ENCODE assay signal across 8 cellular contexts in the genomic region with DNA sequence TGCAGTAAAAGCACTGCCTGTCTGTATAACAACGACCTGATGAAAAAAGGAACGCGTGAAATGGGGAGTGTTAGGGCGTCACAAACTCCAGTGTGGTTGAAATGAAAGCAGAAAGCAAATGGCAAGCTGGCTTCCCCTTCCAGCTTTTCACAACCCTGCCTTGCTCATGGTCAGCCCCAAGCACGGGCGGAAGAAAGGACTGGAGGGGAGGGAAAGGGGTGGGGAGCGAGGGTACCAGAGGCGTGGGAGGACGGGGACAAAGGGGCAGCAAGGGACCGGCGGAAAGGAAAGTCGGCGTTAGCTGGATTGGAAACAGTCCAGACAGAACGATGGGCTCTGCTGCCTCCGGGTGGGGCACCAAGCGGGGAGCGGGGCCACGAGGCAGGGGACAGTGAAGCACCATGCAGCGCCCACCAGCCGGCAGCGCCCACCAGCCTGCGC. TPM values are rescaled to one million over a fixed set of nuclear protein-coding genes. Genes with fewer than 3 reads are reported as not detected.
A peak's percentile ranks its signal among the peaks of the same experiment; 100 is the strongest.
DNase-seq lines count a peak whose midpoint lies in the region; ATAC-seq and TF ChIP-seq lines count a peak whose summit lies in the region.

No MANE protein-coding gene starts in this region.

- peak; percentile 30 for ATAC-seq in HG02763 (IDR thresholded peaks at IDR 0.05; ENCODE audit: unreplicated experiment)

- H3K27me3 ChIP-seq in adrenal gland (no peaks in the 10 kb centered on the region), iPS DF 6.9 (ENCODE audit: control insufficient read depth, insufficient read depth, low read length) (no peaks in the 10 kb centered on the region), skeletal muscle tissue (ENCODE audit: control insufficient read depth in 3 of 3, insufficient read depth in 3 of 3, low read length in 3 of 3) (no peaks in the 10 kb centered on the region)

- H3K9ac ChIP-seq in skeletal muscle tissue (ENCODE audit: low read depth in 1 of 3, low read length in 3 of 3) = peak overlapping the region; percentile 78 to 87 (median 85)

- H3K27ac ChIP-seq in adrenal gland (peak overlapping the region; percentile 74 to 97 (median 87)), iPS DF 6.9 (ENCODE audit: low read length) (no peak overlapping the region), skeletal muscle tissue (ENCODE audit: low read depth, low read length) (peak overlapping the region; percentile 79)

- intact Hi-C loops in adrenal gland (cut with DNase I) = no loop called here

- H3K36me3 ChIP-seq in adrenal gland (replicated peaks in 1 of 2) = no peaks in the 10 kb centered on the region
- H3K36me3 ChIP-seq in iPS DF 6.9 (ENCODE audit: control insufficient read depth, insufficient read depth, low read length) = no peaks in the 10 kb centered on the region
- H3K36me3 ChIP-seq in skeletal muscle tissue (ENCODE audit: control insufficient read depth in 3 of 3, insufficient read depth in 3 of 3, low read length in 3 of 3) = no peaks in the 10 kb centered on the region

- DNase-seq in stimulated activated CD4-positive, alpha-beta T cell treated with anti-CD3 and anti-CD28 coated beads, Interleukin-15, amount 100 ng/mL, for 24 hours = peak; percentile 18
- DNase-seq in stimulated activated CD4-positive, alpha-beta T cell treated with anti-CD3 and anti-CD28 coated beads, Interleukin-2, amount 100 ng/mL, for 24 hours = no peak
- DNase-seq in NCI-H2227 (lab: John Stamatoyannopoulos, UW; ENCODE audit: unreplicated experiment) = peak; percentile 78
- peak; percentile 38 to 62 (median 44) for DNase-seq in adrenal gland
- DNase-seq in iPS DF 6.9 (ENCODE audit: low read depth, low spot score) = no peak
- DNase-seq in T-helper 9 cell = no peak

- H3K9me3 ChIP-seq in adrenal gland (replicated peaks in 1 of 3) (no peaks in the 10 kb centered on the region), iPS DF 6.9 (ENCODE audit: control insufficient read depth, insufficient read depth, low read length) (no peaks in the 10 kb centered on the region), skeletal muscle tissue (ENCODE audit: control insufficient read depth in 3 of 3, low read length in 3 of 3) (no peaks in the 10 kb centered on the region)

- H3K4me3 ChIP-seq in adrenal gland (peak overlapping the region in 3 of 4 donors; percentile 49 to 79 (median 58)), iPS DF 6.9 (ENCODE audit: low read length) (peak overlapping the region; percentile 20; the same call in 1 of the 2 replicates), skeletal muscle tissue (ENCODE audit: low read length in 3 of 3) (peak overlapping the region; percentile 76 to 92 (median 89))

- TF ChIP-seq POLR2A in adrenal gland (IDR thresholded peaks at IDR 0.05) = no peak

- H3K4me1 ChIP-seq in adrenal gland (replicated peaks in 1 of 2) = peaks cover 4 to 22% of the 10 kb centered on the region in 2 donors
- H3K4me1 ChIP-seq in iPS DF 6.9 (ENCODE audit: control insufficient read depth, insufficient read depth, low read length) = peaks cover 2% of the 10 kb centered on the region; the same call in 1 of the 2 replicates
- peaks cover 24 to 39% (median 26%) of the 10 kb centered on the region in 3 donors for H3K4me1 ChIP-seq in skeletal muscle tissue (ENCODE audit: control insufficient read depth in 3 of 3, insufficient read depth in 3 of 3, low read length in 3 of 3)

- no peak for TF ChIP-seq CTCF in adrenal gland (IDR thresholded peaks at IDR 0.05)

- WGBS in adrenal gland, 4 donors = 1 to 15% (median 1%) methylated on average over 15 to 22 of the region's 22 CpGs
- whole genome bisulfite sequencing in iPS DF 6.9 (ENCODE audit: insufficient coverage, insufficient read length) = no CpG with 5 or more reads among the region's 22 CpGs

RNA-seq across cellular contexts. Expression of a gene that starts 9.6 kb away (rescaled TPM):
- total RNA-seq in adrenal gland = 10 to 100 TPM; 52.5 to 94.8 (median 66.3) TPM
- 10 to 100 TPM; 14.3 to 50.6 (median 22.6) TPM for polyA plus RNA-seq in adrenal gland
- total RNA-seq in skeletal muscle tissue = 27.7 TPM

Comparison
In these comparisons a context has a peak if more than half of its experiments do, and no peak if none do; other contexts are left out.
1. DNase-seq: peak in stimulated activated CD4-positive, alpha-beta T cell treated with anti-CD3 and anti-CD28 coated beads, Interleukin-15, amount 100 ng/mL, for 24 hours (single experiment), NCI-H2227 (single experiment) and adrenal gland (7 of 7); none in stimulated activated CD4-positive, alpha-beta T cell treated with anti-CD3 and anti-CD28 coated beads, Interleukin-2, amount 100 ng/mL, for 24 hours (0 of 2), iPS DF 6.9 (single experiment) and T-helper 9 cell (single experiment).
2. H3K4me3 ChIP-seq: peak in every context shown above with its lines; median percentile 89 in skeletal muscle tissue; 58 in adrenal gland; 20 in iPS DF 6.9.